12 cellular contexts compared by ENCODE assay signal in genomic region chr1:114473796-114474195, GRCh38.
"Had no signal": no experiment of that assay in that cellular context is flagged by ENCODE, and none has a peak within 500 bp of the region (broad histone marks: within the 10 kb centered on the region; RNA-seq: fewer than 3 reads in every experiment).

No MANE protein-coding gene starts in this region.

- H3K27ac Mint-ChIP-seq: activated naive CD4-positive, alpha-beta T cell treated with anti-CD3 and anti-CD28 coated beads, Interleukin-2, amount 10 ng/mL, durations not matched to agents 7 days and 5 days; T-helper 1 cell treated with Interleukin-12 subunit alpha and Interleukin-12 subunit beta and Interleukin-4 antibody, amounts not matched to agents 30 μg/mL and 1 μg/mL, for 36 hours had no signal

- H3K27me3 ChIP-seq: esophagus muscularis mucosa, right atrium auricular region, transverse colon had no signal

- H3K9me3 ChIP-seq: esophagus muscularis mucosa, right atrium auricular region, transverse colon had no signal

- H3K36me3 ChIP-seq: esophagus muscularis mucosa, right atrium auricular region, transverse colon had no signal

- H3K27ac ChIP-seq: esophagus muscularis mucosa, right atrium auricular region, transverse colon, VCaP had no signal

- H3K4me3 Mint-ChIP-seq: activated naive CD4-positive, alpha-beta T cell treated with anti-CD3 and anti-CD28 coated beads, Interleukin-2, amount 10 ng/mL, durations not matched to agents 7 days and 5 days; T-helper 1 cell treated with Interleukin-12 subunit alpha and Interleukin-12 subunit beta and Interleukin-4 antibody, amounts not matched to agents 30 μg/mL and 1 μg/mL, for 36 hours had no signal

- H3K4me3 ChIP-seq: esophagus muscularis mucosa, right atrium auricular region, skin epidermis, transverse colon had no signal

- DNase-seq: activated CD8-positive, alpha-beta memory T cell treated with anti-CD3 and anti-CD28 coated beads for 24 hours; activated naive CD4-positive, alpha-beta T cell treated with anti-CD3 and anti-CD28 coated beads, Interleukin-2, amount 10 ng/mL, durations not matched to agents 7 days and 5 days; stimulated activated CD4-positive, alpha-beta T cell treated with anti-CD3 and anti-CD28 coated beads, Interleukin-4, amount 100 ng/mL, for 24 hours; stimulated activated naive CD4-positive, alpha-beta T cell treated with Interleukin-2 at 50 U/mL for 16 hours; substantia nigra; transverse colon had no signal

- H3K9me3 Mint-ChIP-seq: activated naive CD4-positive, alpha-beta T cell treated with anti-CD3 and anti-CD28 coated beads, Interleukin-2, amount 10 ng/mL, durations not matched to agents 7 days and 5 days; T-helper 1 cell treated with Interleukin-12 subunit alpha and Interleukin-12 subunit beta and Interleukin-4 antibody, amounts not matched to agents 30 μg/mL and 1 μg/mL, for 36 hours had no signal

- H3K27me3 Mint-ChIP-seq: activated naive CD4-positive, alpha-beta T cell treated with anti-CD3 and anti-CD28 coated beads, Interleukin-2, amount 10 ng/mL, durations not matched to agents 7 days and 5 days; progenitor cell of endocrine pancreas had no signal
